8 cellular contexts compared by ENCODE assay signal in the genomic region with DNA sequence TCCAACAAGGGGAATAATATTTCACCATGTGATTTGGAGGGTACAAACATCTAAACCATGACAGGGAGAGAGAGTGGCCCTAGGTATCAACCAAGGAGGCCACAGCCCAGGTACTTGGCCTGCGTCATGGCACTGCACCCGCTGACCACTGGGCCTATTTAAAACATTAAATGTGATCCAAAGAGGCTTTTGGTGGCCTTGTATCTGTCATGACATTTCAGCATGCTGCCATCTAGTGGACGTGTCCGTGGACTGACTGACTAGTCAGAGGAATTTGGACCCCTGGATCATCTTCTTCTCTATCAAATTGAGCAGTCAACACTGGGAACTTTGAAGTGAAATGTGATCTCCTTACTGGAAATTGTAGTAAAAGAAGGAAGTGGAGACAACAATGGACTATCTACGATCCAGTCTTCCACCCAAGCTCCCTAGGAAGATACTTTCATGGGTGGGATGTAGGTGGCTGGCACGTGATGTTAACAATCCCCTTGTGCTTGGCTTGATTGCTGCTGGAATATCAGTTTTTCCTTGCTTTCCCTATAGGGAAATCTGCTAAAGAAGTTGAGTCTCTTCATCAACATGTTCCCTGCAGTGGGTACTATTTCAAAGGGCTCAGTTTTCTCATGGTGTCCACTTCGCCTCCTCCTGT. TPM values are rescaled to one million over a fixed set of nuclear protein-coding genes. Genes with fewer than 3 reads are reported as not detected.
DNase-seq lines count a peak whose midpoint lies in the region; ATAC-seq, FAIRE-seq and TF ChIP-seq lines count a peak whose summit lies in the region.

No MANE protein-coding gene starts in this region.

- H3K36me3 ChIP-seq in mesendoderm (ENCODE audit: control insufficient read depth, insufficient read depth, low read length), result no peaks in the 10 kb centered on the region
- H3K36me3 ChIP-seq in vagina, result no peaks in the 10 kb centered on the region

- no peak overlapping the region for H3K4ac ChIP-seq in mesendoderm (ENCODE audit: low read depth, low read length)

- H3K27ac ChIP-seq in mesendoderm (ENCODE audit: low read depth, low read length), result no peak overlapping the region
- no peak overlapping the region for H3K27ac ChIP-seq in vagina

- H3K4me2 ChIP-seq in mesendoderm (ENCODE audit: low read length), result no peak overlapping the region

- H3K79me2 ChIP-seq in mesendoderm (ENCODE audit: control insufficient read depth, insufficient read depth, low read length), result no peaks in the 10 kb centered on the region

- DNase-seq in Ammon's horn (ENCODE audit: low spot score) (peak; percentile 52), RCC 7860 (ENCODE audit: low spot score) (peak; percentile 14), cerebellar cortex (ENCODE audit: low spot score) (peak; percentile 48), mesendoderm (peak; percentile 83), vagina (ENCODE audit: extremely low spot score in 2 of 2) (no peak)

- FAIRE-seq in RCC 7860 (lab: Jason Lieb, UNC), result no peak

- H3K4me3 ChIP-seq in GM12875 (ENCODE audit: low read depth, low read length) (no peak overlapping the region), mesendoderm (ENCODE audit: low read length) (no peak overlapping the region), vagina (no peak overlapping the region)

- no peak overlapping the region for H4K8ac ChIP-seq in mesendoderm (ENCODE audit: low read depth, low read length)

- H3K79me1 ChIP-seq in mesendoderm (ENCODE audit: low read length), result no peaks in the 10 kb centered on the region

- no peak overlapping the region for H3K9ac ChIP-seq in mesendoderm (ENCODE audit: low read length)

- no peak overlapping the region for H4K5ac ChIP-seq in mesendoderm (ENCODE audit: low read length)

- no peaks in the 10 kb centered on the region for H3K9me3 ChIP-seq in vagina

- H3K56ac ChIP-seq in mesendoderm (ENCODE audit: low read length), result no peak overlapping the region

- TF ChIP-seq CTCF in GM12875 (IDR thresholded peaks at IDR 0.05; ENCODE audit: borderline replicate concordance, insufficient read depth, low read depth, low read length) (peak; percentile 68; the same call in 1 of the 2 replicates), vagina (IDR thresholded peaks at IDR 0.05) (peak in 2 of 3 experiments; percentile 12 to 29)

- no peak overlapping the region for H2BK5ac ChIP-seq in mesendoderm (ENCODE audit: low read length)

- intact Hi-C loops in vagina (cut with DNase I), result no loop called here

- TF ChIP-seq POLR2A in vagina (IDR thresholded peaks at IDR 0.05), result no peak

- H2BK120ac ChIP-seq in mesendoderm (ENCODE audit: low read depth, low read length), result no peak overlapping the region

- H2BK15ac ChIP-seq in mesendoderm (replicated peaks; ENCODE audit: low read depth), result no peak overlapping the region

- no peak overlapping the region for H3K23ac ChIP-seq in mesendoderm (ENCODE audit: low read length)

- H3K27me3 ChIP-seq in mesendoderm (ENCODE audit: insufficient read depth, low read length, poor library complexity) (no peaks in the 10 kb centered on the region), vagina (no peaks in the 10 kb centered on the region)

- WGBS in mesendoderm (ENCODE audit: extremely low coverage, insufficient coverage, low lambda C conversion rate), result no CpG with 5 or more reads among the region's 7 CpGs

- H2AK5ac ChIP-seq in mesendoderm (ENCODE audit: low read length), result no peak overlapping the region

- ATAC-seq in HG03139 (IDR thresholded peaks at IDR 0.05; ENCODE audit: unreplicated experiment) (peak; percentile 81), GM21360 (IDR thresholded peaks at IDR 0.05; ENCODE audit: unreplicated experiment) (no peak)

- H3K4me1 ChIP-seq in mesendoderm (ENCODE audit: control insufficient read depth, low read depth, low read length) (no peaks in the 10 kb centered on the region), vagina (no peaks in the 10 kb centered on the region)

- no peak overlapping the region for H3K18ac ChIP-seq in mesendoderm (ENCODE audit: low read length)

RNA-seq across cellular contexts. Expression of gene ITGA8, which starts 24.6 kb away (rescaled TPM):
- polyA plus RNA-seq in mesendoderm (2013, experiment 1 of 2), result 0.01 TPM
- under 0.01 TPM for polyA plus RNA-seq in mesendoderm (2013, experiment 2 of 2)
- total RNA-seq in vagina, result 15.5 TPM

Comparison
In these comparisons a context has a peak if more than half of its experiments do, and no peak if none do; other contexts are left out.
1. DNase-seq: peak in Ammon's horn (single experiment), RCC 7860 (single experiment), cerebellar cortex (single experiment) and mesendoderm (single experiment); none in vagina (0 of 2).